18 cellular contexts compared by ENCODE assay signal in genomic region chr1:39526466-39527189, GRCh38. TPM values are rescaled to one million over a fixed set of nuclear protein-coding genes. Genes with fewer than 3 reads are reported as not detected.
A peak's percentile ranks its signal among the peaks of the same experiment; 100 is the strongest.
DNase-seq lines count a peak whose midpoint lies in the region; ATAC-seq and TF ChIP-seq lines count a peak whose summit lies in the region.
"Had no signal": no experiment of that assay in that cellular context is flagged by ENCODE, and none has a peak within 500 bp of the region (broad histone marks: within the 10 kb centered on the region; RNA-seq: fewer than 3 reads in every experiment).

No MANE protein-coding gene starts in this region.

- H3K36me3 ChIP-seq in right atrium auricular region: peaks cover 44% of the 10 kb centered on the region
- H3K36me3 ChIP-seq in prostate gland: no peaks in the 10 kb centered on the region
- H3K36me3 ChIP-seq in transverse colon: no peaks in the 10 kb centered on the region

- ATAC-seq in GM21515 (IDR thresholded peaks at IDR 0.05; ENCODE audit: unreplicated experiment): no peak
- ATAC-seq in HG02763 (IDR thresholded peaks at IDR 0.05; ENCODE audit: unreplicated experiment): no peak
- ATAC-seq in GM21381 (IDR thresholded peaks at IDR 0.05; ENCODE audit: unreplicated experiment): no peak
- ATAC-seq: GM23338 had no signal

- no peak overlapping the region for H3K4me3 ChIP-seq in right atrium auricular region
- no peak overlapping the region for H3K4me3 ChIP-seq in prostate gland
- H3K4me3 ChIP-seq in transverse colon: peak overlapping the region in 1 of 4 donors; percentile 4
- H3K4me3 ChIP-seq: GM23338, SJSA1 had no signal

- intact Hi-C loops in cardiac septum (cut with DNase I) (no loop called here), prostate gland (cut with DNase I) (no loop called here), transverse colon (cut with DNase I; ENCODE audit: low total_unique reads) (no loop called here)

- no peak for TF ChIP-seq CTCF in right atrium auricular region (IDR thresholded peaks at IDR 0.05)
- no peak for TF ChIP-seq CTCF in VCaP (conservative IDR thresholded peaks at IDR 0.05)
- no peak for TF ChIP-seq CTCF in prostate gland (IDR thresholded peaks at IDR 0.05)
- no peak for TF ChIP-seq CTCF in transverse colon (IDR thresholded peaks at IDR 0.05)

- no peak for DNase-seq in right atrium auricular region (ENCODE audit: low spot score)
- DNase-seq in cardiac septum (ENCODE audit: low spot score): no peak
- no peak for DNase-seq in prostate gland (ENCODE audit: low spot score)
- DNase-seq in transverse colon: no peak
- DNase-seq: 8988T, EL, HCEC 1CT, KG1, NCI-H1694 treated with DMSO at 0.1 percent for 48 hours, NCI-H446 treated with DMSO at 0.1 percent for 48 hours, NCI-H526 treated with DMSO at 0.1 percent for 48 hours had no signal

- 85% methylated on average over 11 of the region's 11 CpGs for WGBS in prostate gland
- 78% methylated on average over 11 of the region's 11 CpGs; no CpG with 5 or more reads in 1 of the 2 donors for WGBS in transverse colon (ENCODE audit: low coverage in 1 of 2), 2 donors

- H3K27ac ChIP-seq in right atrium auricular region (peak overlapping the region; percentile 69 to 78), VCaP (peak overlapping the region; percentile 77), prostate gland (peak overlapping the region; percentile 76 to 77), transverse colon (peak overlapping the region; percentile 65 to 78 (median 72))
- H3K27ac ChIP-seq: SJSA1 had no signal

- H3K9me3 ChIP-seq in right atrium auricular region (no peaks in the 10 kb centered on the region), prostate gland (no peaks in the 10 kb centered on the region), transverse colon (no peaks in the 10 kb centered on the region)
- H3K9me3 ChIP-seq: SJSA1 had no signal

- in situ Hi-C loops in transverse colon (cut with MboI; ENCODE audit: low pct_ligation_motif_present in 1 of 4, low pct_unique_long_range_greater_than_20kb in 1 of 4, low sequenced_read_pairs in 3 of 4): loop anchor here in 2 of 4 donors (25.0 kb wide), 1 partner anchor 439 kb away; no protein-coding TSS in a partner anchor

- TF ChIP-seq EP300 in transverse colon (IDR thresholded peaks at IDR 0.05; ENCODE audit: low read depth): no peak

- TF ChIP-seq POLR2A in prostate gland (IDR thresholded peaks at IDR 0.05) (no peak), transverse colon (IDR thresholded peaks at IDR 0.05) (no peak)

- H3K27me3 ChIP-seq in right atrium auricular region: no peaks in the 10 kb centered on the region
- no peaks in the 10 kb centered on the region for H3K27me3 ChIP-seq in prostate gland (replicated peaks; ENCODE audit: insufficient read depth)
- H3K27me3 ChIP-seq in transverse colon: no peaks in the 10 kb centered on the region
- H3K27me3 ChIP-seq: SJSA1 had no signal

- no peaks in the 10 kb centered on the region for H3K4me1 ChIP-seq in right atrium auricular region
- no peaks in the 10 kb centered on the region for H3K4me1 ChIP-seq in prostate gland (replicated peaks)
- H3K4me1 ChIP-seq in transverse colon: peaks cover 3 to 28% (median 12%) of the 10 kb centered on the region in 4 donors
- H3K4me1 ChIP-seq: SJSA1 had no signal

RNA-seq across cellular contexts. Expression of gene BMP8A, which starts 35.2 kb away (rescaled TPM):
- total RNA-seq in right atrium auricular region (1 to 10 TPM; 1.4 to 3.2 TPM), cardiac septum (1.5 TPM), prostate gland (1 to 10 TPM; 5.4 to 9.4 TPM), transverse colon (10 to 100 TPM in 2 of 4 donors, not detected in 2; 11.0 to 12.3 TPM)
- total RNA-seq: HT1080, SJSA1 had no signal

RNA-seq across cellular contexts. Expression of gene PABPC4, which starts 50.0 kb away (rescaled TPM):
- total RNA-seq in right atrium auricular region: 100 to 1,000 TPM; 199 to 219 TPM
- total RNA-seq in cardiac septum: 239 TPM
- total RNA-seq in prostate gland: 100 to 1,000 TPM in 1 of 2 donors, 10 to 100 TPM in 1; 71.4 to 345 TPM
- 100 to 1,000 TPM in 3 of 4 donors, 10 to 100 TPM in 1; 79.1 to 193 (median 142) TPM for total RNA-seq in transverse colon
